ENCODE assay signal across 39 cellular contexts in genomic region chr9:14891332-14891731, GRCh38. TPM values are rescaled to one million over a fixed set of nuclear protein-coding genes. Genes with fewer than 3 reads are reported as not detected.
"Had no signal": no experiment of that assay in that cellular context is flagged by ENCODE, and none has a peak within 500 bp of the region (broad histone marks: within the 10 kb centered on the region; RNA-seq: fewer than 3 reads in every experiment).

No MANE protein-coding gene starts in this region.

- FAIRE-seq: bronchial epithelial cell, TTC549 had no signal

- H3K36me3 ChIP-seq: ascending aorta, cardiac muscle cell had no signal

- H3K27ac ChIP-seq: ascending aorta, cardiac muscle cell, VCaP had no signal

- H3K9me3 ChIP-seq: ascending aorta had no signal

- H3K4me1 Mint-ChIP-seq: activated CD4-positive, alpha-beta memory T cell treated with anti-CD3 and anti-CD28 coated beads, Interleukin-2, amount 10 ng/mL, durations not matched to agents 7 days and 5 days; activated CD4-positive, alpha-beta T cell treated with anti-CD3 and anti-CD28 coated beads for 36 hours; activated CD4-positive, alpha-beta T cell treated with anti-CD3 and anti-CD28 coated beads, Interleukin-2, amount 10 ng/mL, durations not matched to agents 7 days and 5 days; activated CD8-positive, alpha-beta memory T cell treated with anti-CD3 and anti-CD28 coated beads, Interleukin-2, amount 10 ng/mL, durations not matched to agents 7 days and 5 days; activated naive CD4-positive, alpha-beta T cell treated with anti-CD3 and anti-CD28 coated beads, Interleukin-2, amount 10 ng/mL, durations not matched to agents 7 days and 5 days; activated naive CD4-positive, alpha-beta T cell treated with anti-CD3 and anti-CD28 coated beads, Interleukin-2, amount 50 U/mL, for 24 hours; activated naive CD8-positive, alpha-beta T cell treated with anti-CD3 and anti-CD28 coated beads, Interleukin-2, amount 10 ng/mL, durations not matched to agents 7 days and 5 days; activated naive CD8-positive, alpha-beta T cell treated with anti-CD3 and anti-CD28 coated beads, Interleukin-2, amount 50 U/mL, for 24 hours; central memory CD8-positive, alpha-beta T cell had no signal

- H3K27ac Mint-ChIP-seq: activated CD4-positive, alpha-beta memory T cell treated with anti-CD3 and anti-CD28 coated beads, Interleukin-2, amount 10 ng/mL, durations not matched to agents 7 days and 5 days; activated CD4-positive, alpha-beta T cell treated with anti-CD3 and anti-CD28 coated beads for 36 hours; activated CD4-positive, alpha-beta T cell treated with anti-CD3 and anti-CD28 coated beads, Interleukin-2, amount 10 ng/mL, durations not matched to agents 7 days and 5 days; activated CD8-positive, alpha-beta memory T cell treated with anti-CD3 and anti-CD28 coated beads, Interleukin-2, amount 10 ng/mL, durations not matched to agents 7 days and 5 days; activated CD8-positive, alpha-beta T cell treated with anti-CD3 and anti-CD28 coated beads, Interleukin-2, amount 10 ng/mL, durations not matched to agents 7 days and 5 days; activated naive CD4-positive, alpha-beta T cell treated with anti-CD3 and anti-CD28 coated beads, Interleukin-2, amount 10 ng/mL, durations not matched to agents 7 days and 5 days; activated naive CD4-positive, alpha-beta T cell treated with anti-CD3 and anti-CD28 coated beads, Interleukin-2, amount 50 U/mL, for 24 hours; activated naive CD8-positive, alpha-beta T cell; activated naive CD8-positive, alpha-beta T cell treated with anti-CD3 and anti-CD28 coated beads, Interleukin-2, amount 10 ng/mL, durations not matched to agents 7 days and 5 days; activated naive CD8-positive, alpha-beta T cell treated with anti-CD3 and anti-CD28 coated beads, Interleukin-2, amount 50 U/mL, for 24 hours; activated T-cell treated with anti-CD3 and anti-CD28 coated beads, Interleukin-2, amount 50 U/mL, for 24 hours; activated T-helper 2 cell treated with anti-CD3 and anti-CD28 coated beads, Interferon-gamma antibody, Interleukin-2, Interleukin-4, amounts not matched to agents 10 μg/mL and 5 μg/mL and 100 μg/mL, durations not matched to agents 14 hours and 24 hours and 36 hours; brain; T-helper 1 cell treated with Interleukin-12 subunit alpha and Interleukin-12 subunit beta and Interleukin-4 antibody, amounts not matched to agents 30 μg/mL and 1 μg/mL, for 36 hours; T-helper 2 cell treated with Interferon-gamma antibody and Interleukin-4, amounts not matched to agents 5 μg/mL and 100 μg/mL, for 36 hours had no signal

- H3K27me3 ChIP-seq: ascending aorta, cardiac muscle cell had no signal

- H3K4me3 Mint-ChIP-seq: activated CD4-positive, alpha-beta memory T cell treated with anti-CD3 and anti-CD28 coated beads, Interleukin-2, amount 10 ng/mL, durations not matched to agents 7 days and 5 days; activated CD4-positive, alpha-beta T cell treated with anti-CD3 and anti-CD28 coated beads for 36 hours; activated CD4-positive, alpha-beta T cell treated with anti-CD3 and anti-CD28 coated beads, Interleukin-2, amount 10 ng/mL, durations not matched to agents 7 days and 5 days; activated CD8-positive, alpha-beta memory T cell treated with anti-CD3 and anti-CD28 coated beads, Interleukin-2, amount 10 ng/mL, durations not matched to agents 7 days and 5 days; activated CD8-positive, alpha-beta T cell treated with anti-CD3 and anti-CD28 coated beads, Interleukin-2, amount 10 ng/mL, durations not matched to agents 7 days and 5 days; activated naive CD4-positive, alpha-beta T cell treated with anti-CD3 and anti-CD28 coated beads, Interleukin-2, amount 10 ng/mL, durations not matched to agents 7 days and 5 days; activated naive CD4-positive, alpha-beta T cell treated with anti-CD3 and anti-CD28 coated beads, Interleukin-2, amount 50 U/mL, for 24 hours; activated naive CD8-positive, alpha-beta T cell; activated naive CD8-positive, alpha-beta T cell treated with anti-CD3 and anti-CD28 coated beads, Interleukin-2, amount 10 ng/mL, durations not matched to agents 7 days and 5 days; activated naive CD8-positive, alpha-beta T cell treated with anti-CD3 and anti-CD28 coated beads, Interleukin-2, amount 50 U/mL, for 24 hours; activated T-cell treated with anti-CD3 and anti-CD28 coated beads, Interleukin-2, amount 50 U/mL, for 24 hours; brain; central memory CD8-positive, alpha-beta T cell; T-helper 1 cell treated with Interleukin-12 subunit alpha and Interleukin-12 subunit beta and Interleukin-4 antibody, amounts not matched to agents 30 μg/mL and 1 μg/mL, for 36 hours; T-helper 2 cell treated with Interferon-gamma antibody and Interleukin-4, amounts not matched to agents 5 μg/mL and 100 μg/mL, for 36 hours had no signal

- ATAC-seq: activated CD4-positive, alpha-beta T cell treated with anti-CD3 and anti-CD28 coated beads for 36 hours; activated CD4-positive, CD25-positive, alpha-beta regulatory T cell treated with anti-CD3 and anti-CD28 coated beads, Interleukin-2, amount 50 U/mL, for 24 hours; activated CD8-positive, alpha-beta memory T cell treated with anti-CD3 and anti-CD28 coated beads, Interleukin-2, amount 10 ng/mL, durations not matched to agents 7 days and 5 days; activated CD8-positive, alpha-beta T cell treated with anti-CD3 and anti-CD28 coated beads, Interleukin-2, amount 10 ng/mL, durations not matched to agents 7 days and 5 days; activated naive CD8-positive, alpha-beta T cell treated with anti-CD3 and anti-CD28 coated beads, Interleukin-2, amount 50 U/mL, for 24 hours had no signal

- H3K9me3 Mint-ChIP-seq: activated CD4-positive, alpha-beta memory T cell treated with anti-CD3 and anti-CD28 coated beads, Interleukin-2, amount 10 ng/mL, durations not matched to agents 7 days and 5 days; activated CD4-positive, alpha-beta T cell treated with anti-CD3 and anti-CD28 coated beads, Interleukin-2, amount 10 ng/mL, durations not matched to agents 7 days and 5 days; activated naive CD4-positive, alpha-beta T cell treated with anti-CD3 and anti-CD28 coated beads, Interleukin-2, amount 10 ng/mL, durations not matched to agents 7 days and 5 days; activated naive CD4-positive, alpha-beta T cell treated with anti-CD3 and anti-CD28 coated beads, Interleukin-2, amount 50 U/mL, for 24 hours; activated naive CD8-positive, alpha-beta T cell treated with anti-CD3 and anti-CD28 coated beads, Interleukin-2, amount 10 ng/mL, durations not matched to agents 7 days and 5 days; activated naive CD8-positive, alpha-beta T cell treated with anti-CD3 and anti-CD28 coated beads, Interleukin-2, amount 50 U/mL, for 24 hours; activated T-cell treated with anti-CD3 and anti-CD28 coated beads, Interleukin-2, amount 50 U/mL, for 24 hours; activated T-helper 2 cell treated with anti-CD3 and anti-CD28 coated beads, Interferon-gamma antibody, Interleukin-2, Interleukin-4, amounts not matched to agents 10 μg/mL and 5 μg/mL and 100 μg/mL, durations not matched to agents 14 hours and 24 hours and 36 hours; central memory CD8-positive, alpha-beta T cell; T-helper 1 cell treated with Interleukin-12 subunit alpha and Interleukin-12 subunit beta and Interleukin-4 antibody, amounts not matched to agents 30 μg/mL and 1 μg/mL, for 36 hours; T-helper 2 cell treated with Interferon-gamma antibody and Interleukin-4, amounts not matched to agents 5 μg/mL and 100 μg/mL, for 36 hours had no signal

- H3K4me3 ChIP-seq: ascending aorta, cardiac muscle cell had no signal

- DNase-seq: activated CD4-positive, alpha-beta memory T cell treated with anti-CD3 and anti-CD28 coated beads, Interleukin-2, amount 10 ng/mL, durations not matched to agents 7 days and 5 days; activated CD4-positive, alpha-beta T cell treated with anti-CD3 and anti-CD28 coated beads for 1 hour; activated CD4-positive, alpha-beta T cell treated with anti-CD3 and anti-CD28 coated beads for 36 hours; activated CD4-positive, alpha-beta T cell treated with anti-CD3 and anti-CD28 coated beads for 48 hours; activated CD4-positive, alpha-beta T cell treated with anti-CD3 and anti-CD28 coated beads, Interleukin-2, amount 10 ng/mL, durations not matched to agents 7 days and 5 days; activated CD4-positive, alpha-beta T cell treated with anti-CD3 and anti-CD28 coated beads, Interleukin-2, amount 50 U/mL, for 48 hours; activated CD4-positive, CD25-positive, alpha-beta regulatory T cell; activated CD8-positive, alpha-beta memory T cell treated with anti-CD3 and anti-CD28 coated beads for 24 hours; activated CD8-positive, alpha-beta memory T cell treated with anti-CD3 and anti-CD28 coated beads, Interleukin-2, amount 10 ng/mL, durations not matched to agents 7 days and 5 days; activated CD8-positive, alpha-beta memory T cell treated with anti-CD3 and anti-CD28 coated beads, Interleukin-2, amount 50 U/mL, for 48 hours; activated CD8-positive, alpha-beta T cell treated with anti-CD3 and anti-CD28 coated beads, Interleukin-2, amount 10 ng/mL, durations not matched to agents 7 days and 5 days; activated effector memory CD4-positive, alpha-beta T cell treated with Interleukin-2 at 50 U/mL for 16 hours; activated gamma-delta T cell; activated naive CD4-positive, alpha-beta T cell treated with anti-CD3 and anti-CD28 coated beads, Interleukin-2, amount 10 ng/mL, durations not matched to agents 7 days and 5 days; activated naive CD4-positive, alpha-beta T cell treated with Interleukin-2 at 50 U/mL for 16 hours; activated naive CD8-positive, alpha-beta T cell treated with anti-CD3 and anti-CD28 coated beads, Interleukin-2, amount 10 ng/mL, durations not matched to agents 7 days and 5 days; activated naive CD8-positive, alpha-beta T cell treated with anti-CD3 and anti-CD28 coated beads, Interleukin-2, amount 50 U/mL, for 24 hours; activated T-cell treated with anti-CD3 and anti-CD28 coated beads, Interleukin-2, amount 50 U/mL, for 24 hours; activated T-cell treated with anti-CD3 and anti-CD28 coated beads, Interleukin-2, amount 50 U/mL, for 48 hours; amygdala; anterior cingulate cortex; caudate nucleus; cerebellar nuclear complex; T-helper 1 cell; T-helper 2 cell; T-helper 9 cell had no signal

- H3K27me3 Mint-ChIP-seq: activated CD4-positive, alpha-beta memory T cell treated with anti-CD3 and anti-CD28 coated beads, Interleukin-2, amount 10 ng/mL, durations not matched to agents 7 days and 5 days; activated CD8-positive, alpha-beta memory T cell treated with anti-CD3 and anti-CD28 coated beads, Interleukin-2, amount 10 ng/mL, durations not matched to agents 7 days and 5 days; activated naive CD4-positive, alpha-beta T cell treated with anti-CD3 and anti-CD28 coated beads, Interleukin-2, amount 10 ng/mL, durations not matched to agents 7 days and 5 days; activated naive CD4-positive, alpha-beta T cell treated with anti-CD3 and anti-CD28 coated beads, Interleukin-2, amount 50 U/mL, for 24 hours; activated naive CD8-positive, alpha-beta T cell; activated naive CD8-positive, alpha-beta T cell treated with anti-CD3 and anti-CD28 coated beads, Interleukin-2, amount 50 U/mL, for 24 hours; brain had no signal

- H3K36me3 Mint-ChIP-seq: activated CD8-positive, alpha-beta memory T cell treated with anti-CD3 and anti-CD28 coated beads, Interleukin-2, amount 10 ng/mL, durations not matched to agents 7 days and 5 days; activated naive CD4-positive, alpha-beta T cell treated with anti-CD3 and anti-CD28 coated beads, Interleukin-2, amount 10 ng/mL, durations not matched to agents 7 days and 5 days; activated naive CD4-positive, alpha-beta T cell treated with anti-CD3 and anti-CD28 coated beads, Interleukin-2, amount 50 U/mL, for 24 hours; activated naive CD8-positive, alpha-beta T cell; activated naive CD8-positive, alpha-beta T cell treated with anti-CD3 and anti-CD28 coated beads, Interleukin-2, amount 10 ng/mL, durations not matched to agents 7 days and 5 days had no signal

RNA-seq across cellular contexts. Expression of gene FREM1, which starts 18.9 kb away (rescaled TPM):
- total RNA-seq: activated CD4-positive, alpha-beta memory T cell treated with anti-CD3 and anti-CD28 coated beads, Interleukin-2, amount 10 ng/mL, durations not matched to agents 7 days and 5 days; activated CD4-positive, alpha-beta T cell treated with anti-CD3 and anti-CD28 coated beads for 36 hours; activated CD4-positive, alpha-beta T cell treated with anti-CD3 and anti-CD28 coated beads, Interleukin-2, amount 10 ng/mL, durations not matched to agents 7 days and 5 days; activated CD8-positive, alpha-beta memory T cell treated with anti-CD3 and anti-CD28 coated beads, Interleukin-2, amount 10 ng/mL, durations not matched to agents 7 days and 5 days; activated CD8-positive, alpha-beta T cell treated with anti-CD3 and anti-CD28 coated beads, Interleukin-2, amount 10 ng/mL, durations not matched to agents 7 days and 5 days; activated naive CD8-positive, alpha-beta T cell treated with anti-CD3 and anti-CD28 coated beads, Interleukin-2, amount 10 ng/mL, durations not matched to agents 7 days and 5 days; activated T-helper 2 cell treated with anti-CD3 and anti-CD28 coated beads, Interferon-gamma antibody, Interleukin-2, Interleukin-4, amounts not matched to agents 10 μg/mL and 5 μg/mL and 100 μg/mL, durations not matched to agents 14 hours and 24 hours and 36 hours; bronchial epithelial cell had no signal
